ENCODE assay signal across 8 cellular contexts in genomic region chr12:56333679-56334489, GRCh38. TPM values are rescaled to one million over a fixed set of nuclear protein-coding genes. Genes with fewer than 3 reads are reported as not detected.
DNase-seq lines count a peak whose midpoint lies in the region; ATAC-seq lines count a peak whose summit lies in the region.

PAN2 (minus strand) TSS chr12:56334000; CDS start chr12:56333094, 906 bp downstream.

- H3K56ac ChIP-seq in mesendoderm (ENCODE audit: low read length): peak within 1 kb of the TSS; percentile 90

- H3K4me1 ChIP-seq in endocrine pancreas (ENCODE audit: control insufficient read depth, insufficient read depth, low read length) (no peaks in the 10 kb centered on the region), mesendoderm (ENCODE audit: control insufficient read depth, low read depth, low read length) (peaks cover 6% of the 10 kb centered on the region)

- in situ Hi-C loops in Caki2 (cut with HindIII; ENCODE audit: low pct_unique_long_range_greater_than_20kb, low sequenced_read_pairs): no loop called here

- peak within 1 kb of the TSS; percentile 88 for H3K9ac ChIP-seq in endocrine pancreas (ENCODE audit: control insufficient read depth, insufficient read depth, low read length)
- H3K9ac ChIP-seq in mesendoderm (ENCODE audit: low read length): peak within 1 kb of the TSS; percentile 84

- H3K36me3 ChIP-seq in endocrine pancreas (ENCODE audit: control insufficient read depth, insufficient read depth, low read length) (no peaks in the 10 kb centered on the region), mesendoderm (ENCODE audit: control insufficient read depth, insufficient read depth, low read length) (no peaks in the 10 kb centered on the region)

- H3K4me3 ChIP-seq in endocrine pancreas (ENCODE audit: control insufficient read depth, insufficient read depth, low read length) (peak within 1 kb of the TSS; percentile 71), mesendoderm (ENCODE audit: low read length) (peak within 1 kb of the TSS; percentile 71)

- no CpG with 5 or more reads among the region's 45 CpGs for WGBS in mesendoderm (ENCODE audit: extremely low coverage, insufficient coverage, low lambda C conversion rate)

- peak within 1 kb of the TSS; percentile 72 for H3K27ac ChIP-seq in mesendoderm (ENCODE audit: low read depth, low read length)

- H2BK120ac ChIP-seq in mesendoderm (ENCODE audit: low read depth, low read length): no peak within 1 kb of the TSS

- peak within 1 kb of the TSS; percentile 82 for H3K18ac ChIP-seq in mesendoderm (ENCODE audit: low read length)

- H3K27me3 ChIP-seq in endocrine pancreas (ENCODE audit: control insufficient read depth, insufficient read depth, low read length) (no peaks in the 10 kb centered on the region), mesendoderm (ENCODE audit: insufficient read depth, low read length, poor library complexity) (no peaks in the 10 kb centered on the region)

- H3K9me3 ChIP-seq in endocrine pancreas (ENCODE audit: control insufficient read depth, low read length): no peaks in the 10 kb centered on the region

- ATAC-seq in GM21381 (IDR thresholded peaks at IDR 0.05; ENCODE audit: unreplicated experiment): peak; percentile 94

- H3K79me1 ChIP-seq in mesendoderm (ENCODE audit: low read length): no peaks in the 10 kb centered on the region

- peak within 1 kb of the TSS; percentile 90 for H4K8ac ChIP-seq in mesendoderm (ENCODE audit: low read depth, low read length)

- H2BK15ac ChIP-seq in mesendoderm (replicated peaks; ENCODE audit: low read depth): no peak within 1 kb of the TSS

- H3K79me2 ChIP-seq in mesendoderm (ENCODE audit: control insufficient read depth, insufficient read depth, low read length): no peaks in the 10 kb centered on the region

- peak within 1 kb of the TSS; percentile 63 for H3K4me2 ChIP-seq in mesendoderm (ENCODE audit: low read length)

- peak within 1 kb of the TSS; percentile 71 for H4K5ac ChIP-seq in mesendoderm (ENCODE audit: low read length)

- DNase-seq in Caki2 (ENCODE audit: low read depth): peak; percentile 98
- peak; percentile 17 to 96 (median 92) for DNase-seq in HUDEP-2 (lab: John Stamatoyannopoulos, UW; ENCODE audit: unreplicated experiment in 76 of 76)
- DNase-seq in NOMO-1 treated with dmso at 0.1 percent for 144 hours (lab: John Stamatoyannopoulos, UW; ENCODE audit: unreplicated experiment): peak; percentile 92
- peak; percentile 63 to 86 (median 86) for DNase-seq in activated CD8-positive, alpha-beta memory T cell treated with anti-CD3 and anti-CD28 coated beads for 48 hours (ENCODE audit: low read depth in 2 of 3, low spot score in 2 of 3)
- peak; percentile 99 for DNase-seq in mesendoderm
- peak; percentile 79 for DNase-seq in stimulated activated CD8-positive, alpha-beta memory T cell treated with anti-CD3 and anti-CD28 coated beads, Interleukin-15, amount 100 ng/mL, for 1 hour (ENCODE audit: low read depth)

- H3K23ac ChIP-seq in mesendoderm (ENCODE audit: low read length): no peak within 1 kb of the TSS

- peak within 1 kb of the TSS; percentile 53 for H2BK5ac ChIP-seq in mesendoderm (ENCODE audit: low read length)

- peak within 1 kb of the TSS; percentile 96 for H3K4ac ChIP-seq in mesendoderm (ENCODE audit: low read depth, low read length)

- H2AK5ac ChIP-seq in mesendoderm (ENCODE audit: low read length): peak within 1 kb of the TSS; percentile 100

RNA-seq across cellular contexts. Expression of gene PAN2, which starts in this region (rescaled TPM):
- 29.0 and 59.6 TPM in 2 replicates for total RNA-seq in Caki2 (2014; rRNA removed; shearing (Covaris generic); ENCODE audit: low replicate concordance)
- polyA plus RNA-seq in mesendoderm (2013, experiment 1 of 2): 7.0 TPM
- polyA plus RNA-seq in mesendoderm (2013, experiment 2 of 2): 7.4 TPM

Comparison
In these comparisons a context has a peak if more than half of its experiments do, and no peak if none do; other contexts are left out.
1. Peak in every context shown above with its lines: DNase-seq, ATAC-seq, H3K4me3 ChIP-seq and H3K27ac ChIP-seq.